27 cellular contexts compared by ENCODE assay signal in genomic region chr10:926075-926698, GRCh38. TPM values are rescaled to one million over a fixed set of nuclear protein-coding genes. Genes with fewer than 3 reads are reported as not detected.
DNase-seq lines count a peak whose midpoint lies in the region; ATAC-seq, FAIRE-seq and TF ChIP-seq lines count a peak whose summit lies in the region.
"Had no signal": no experiment of that assay in that cellular context is flagged by ENCODE, and none has a peak within 500 bp of the region (broad histone marks: within the 10 kb centered on the region; RNA-seq: fewer than 3 reads in every experiment).

No MANE protein-coding gene starts in this region.

- H3K27me3 ChIP-seq in transverse colon: no peaks in the 10 kb centered on the region
- H3K27me3 ChIP-seq: esophagus squamous epithelium, pancreas had no signal

- H3K36me3 ChIP-seq in transverse colon: no peaks in the 10 kb centered on the region
- H3K36me3 ChIP-seq: pancreas, WERI-Rb-1 had no signal

- H3K9me3 ChIP-seq in transverse colon: no peaks in the 10 kb centered on the region
- H3K9me3 ChIP-seq: esophagus squamous epithelium, HAP-1, pancreas had no signal

- H3K27ac ChIP-seq in transverse colon: peak overlapping the region; percentile 30 to 55 (median 43)
- H3K27ac ChIP-seq: pancreas, WERI-Rb-1 had no signal

- POLR2A ChIA-PET in WTC11 (lab: Charles Lee): no interaction called here

- no peak overlapping the region for H3K4me3 ChIP-seq in transverse colon
- H3K4me3 ChIP-seq: esophagus squamous epithelium, HAP-1, pancreas had no signal

- TF ChIP-seq POLR2A in transverse colon (IDR thresholded peaks at IDR 0.05): no peak
- no peak for TF ChIP-seq POLR2A in GM12891 (IDR thresholded peaks at IDR 0.05; ENCODE audit: low read depth, low read length)

- no peak for TF ChIP-seq CTCF in WTC11 (IDR thresholded peaks at IDR 0.05)
- TF ChIP-seq CTCF in transverse colon (IDR thresholded peaks at IDR 0.05): no peak

- H3K27ac Mint-ChIP-seq in IgD-negative memory B cell (no peak overlapping the region), WTC11 (peak overlapping the region; percentile 90)
- H3K27ac Mint-ChIP-seq: activated CD4-positive, alpha-beta T cell treated with anti-CD3 and anti-CD28 coated beads, Interleukin-2, amount 10 ng/mL, durations not matched to agents 7 days and 5 days; stimulated activated naive CD8-positive, alpha-beta T cell treated with anti-CD3 and anti-CD28 coated beads, Interleukin-15, Interleukin-2, amounts not matched to agents 100 ng/mL and 50 ng/mL, for 24 hours had no signal

- WGBS in transverse colon (ENCODE audit: low coverage in 1 of 2), 2 donors: 33 to 47% methylated on average over 2 to 4 of the region's 4 CpGs

- H3K4me1 ChIP-seq in transverse colon: peaks cover 34 to 89% (median 61%) of the 10 kb centered on the region in 4 donors

- peaks cover 33 to 50% (median 37%) of the 10 kb centered on the region in 3 donors for H3K4me1 Mint-ChIP-seq in IgD-negative memory B cell
- H3K4me1 Mint-ChIP-seq in WTC11: peaks cover 54% of the 10 kb centered on the region

- H3K36me3 Mint-ChIP-seq in IgD-negative memory B cell (peaks cover 4% of the 10 kb centered on the region), WTC11 (peaks cover 13% of the 10 kb centered on the region; the same call in 1 of the 2 replicates)
- H3K36me3 Mint-ChIP-seq: natural killer cell had no signal

- intact Hi-C loops in left colon (cut with DNase I, micrococcal nuclease) (no loop called here), transverse colon (cut with DNase I; ENCODE audit: low total_unique reads) (no loop called here)

- in situ Hi-C loops in transverse colon (cut with MboI; ENCODE audit: low pct_ligation_motif_present in 1 of 4, low pct_unique_long_range_greater_than_20kb in 1 of 4, low sequenced_read_pairs in 3 of 4): no loop called here

- TF ChIP-seq EP300 in transverse colon (IDR thresholded peaks at IDR 0.05; ENCODE audit: low read depth): no peak

- DNase-seq in WTC11 (ENCODE audit: low spot score) (no peak), left colon (peak; percentile 60 to 73), transverse colon (peak; percentile 56), GM12891 (ENCODE audit: insufficient read length, low spot score) (no peak)
- DNase-seq in stimulated activated CD4-positive, alpha-beta T cell treated with anti-CD3 and anti-CD28 coated beads, Interleukin-2, amount 100 ng/mL, for 24 hours: no peak
- DNase-seq: activated CD4-positive, alpha-beta T cell treated with anti-CD3 and anti-CD28 coated beads, Interleukin-2, amount 10 ng/mL, durations not matched to agents 7 days and 5 days; activated gamma-delta T cell; DMS53; effector CD8-positive, alpha-beta T cell; esophagus squamous epithelium; GF-D8; IMR-90; midbrain; natural killer cell; NCI-H2029 treated with DMSO at 0.1 percent for 48 hours; NCI-H226; NCI-H748 treated with DMSO at 0.1 percent for 48 hours; pancreas; right cardiac atrium; WERI-Rb-1 had no signal

- FAIRE-seq in GM12891 (lab: Jason Lieb, UNC): no peak
- FAIRE-seq: frontal cortex, pancreas had no signal

- H3K4me3 Mint-ChIP-seq in IgD-negative memory B cell: peak overlapping the region in 3 of 4 donors; percentile 12 to 60 (median 34)
- peak overlapping the region; percentile 30; the same call in 1 of the 2 replicates for H3K4me3 Mint-ChIP-seq in WTC11
- H3K4me3 Mint-ChIP-seq: activated CD4-positive, alpha-beta T cell treated with anti-CD3 and anti-CD28 coated beads, Interleukin-2, amount 10 ng/mL, durations not matched to agents 7 days and 5 days; natural killer cell; stimulated activated naive CD8-positive, alpha-beta T cell treated with anti-CD3 and anti-CD28 coated beads, Interleukin-15, Interleukin-2, amounts not matched to agents 100 ng/mL and 50 ng/mL, for 24 hours had no signal

- no peaks in the 10 kb centered on the region for H3K27me3 Mint-ChIP-seq in IgD-negative memory B cell
- H3K27me3 Mint-ChIP-seq in WTC11 (ENCODE audit: low read depth): no peaks in the 10 kb centered on the region
- H3K27me3 Mint-ChIP-seq: activated CD4-positive, alpha-beta T cell treated with anti-CD3 and anti-CD28 coated beads, Interleukin-2, amount 10 ng/mL, durations not matched to agents 7 days and 5 days; stimulated activated naive CD8-positive, alpha-beta T cell treated with anti-CD3 and anti-CD28 coated beads, Interleukin-15, Interleukin-2, amounts not matched to agents 100 ng/mL and 50 ng/mL, for 24 hours had no signal

- H3K9me3 Mint-ChIP-seq in IgD-negative memory B cell: no peaks in the 10 kb centered on the region
- no peaks in the 10 kb centered on the region for H3K9me3 Mint-ChIP-seq in WTC11
- H3K9me3 Mint-ChIP-seq: activated CD4-positive, alpha-beta T cell treated with anti-CD3 and anti-CD28 coated beads, Interleukin-2, amount 10 ng/mL, durations not matched to agents 7 days and 5 days; natural killer cell; stimulated activated naive CD8-positive, alpha-beta T cell treated with anti-CD3 and anti-CD28 coated beads, Interleukin-15, Interleukin-2, amounts not matched to agents 100 ng/mL and 50 ng/mL, for 24 hours had no signal

- ATAC-seq in WTC11 (no peak), left colon (peak; percentile 73), GM19395 (IDR thresholded peaks at IDR 0.05; ENCODE audit: unreplicated experiment) (no peak)
- ATAC-seq: left lobe of liver, natural killer cell, pancreas, right cardiac atrium, SK-N-SH treated with all-trans-retinoic acid at 6 μM for 48 hours had no signal

- CTCF ChIA-PET in WTC11 (lab: Charles Lee): no interaction called here

TF ChIP-seq in WTC11, 78 proteins besides CTCF, POLR2A, EP300 and RAD21:
- TF ChIP-seq SP1 (CRISPR knock-in tag; conservative IDR thresholded peaks at IDR 0.05): no peak
- TF ChIP-seq ZBTB21 (CRISPR knock-in tag; IDR thresholded peaks at IDR 0.05; ENCODE audit: borderline replicate concordance): no peak

TF ChIP-seq in GM12891, 5 proteins besides CTCF, POLR2A, EP300 and RAD21:
- TF ChIP-seq SPI1 (IDR thresholded peaks at IDR 0.05; ENCODE audit: low read depth, low read length) (no peak), POLR2AphosphoS5 (IDR thresholded peaks at IDR 0.05; ENCODE audit: low read depth, low read length) (no peak), TAF1 (IDR thresholded peaks at IDR 0.05; ENCODE audit: low read depth, low read length) (no peak), POU2F2 (IDR thresholded peaks at IDR 0.05; ENCODE audit: low read depth, low read length) (no peak), PAX5 (IDR thresholded peaks at IDR 0.05; ENCODE audit: insufficient read depth, low read length, severe bottlenecking) (no peak)
TF ChIP-seq in GM12891: peak in this region for 0.

RNA-seq across cellular contexts. Expression of gene LARP4B, which starts 5.3 kb away (rescaled TPM):
- 31.3 TPM for polyA plus RNA-seq in IgD-negative memory B cell
- total RNA-seq in WTC11 (2021) (83.0 to 91.5 TPM (median 87.1 TPM) in 3 replicates), left colon (100 to 1,000 TPM; 124 to 152 TPM), transverse colon (100 to 1,000 TPM in 1 of 4 donors, 10 to 100 TPM in 3; 89.2 to 148 (median 96.4) TPM)
- polyA plus RNA-seq in GM12891 (2012; ENCODE audit: low read depth, missing spikeins): 20.1 TPM

Comparison
In these comparisons a context has a peak if more than half of its experiments do, and no peak if none do; other contexts are left out.
1. DNase-seq: peak in left colon (2 of 2) and transverse colon (single experiment); none in WTC11 (single experiment), GM12891 (single experiment) and stimulated activated CD4-positive, alpha-beta T cell treated with anti-CD3 and anti-CD28 coated beads, Interleukin-2, amount 100 ng/mL, for 24 hours (0 of 2).